ENCODE assay signal across 26 cellular contexts in the genomic region with DNA sequence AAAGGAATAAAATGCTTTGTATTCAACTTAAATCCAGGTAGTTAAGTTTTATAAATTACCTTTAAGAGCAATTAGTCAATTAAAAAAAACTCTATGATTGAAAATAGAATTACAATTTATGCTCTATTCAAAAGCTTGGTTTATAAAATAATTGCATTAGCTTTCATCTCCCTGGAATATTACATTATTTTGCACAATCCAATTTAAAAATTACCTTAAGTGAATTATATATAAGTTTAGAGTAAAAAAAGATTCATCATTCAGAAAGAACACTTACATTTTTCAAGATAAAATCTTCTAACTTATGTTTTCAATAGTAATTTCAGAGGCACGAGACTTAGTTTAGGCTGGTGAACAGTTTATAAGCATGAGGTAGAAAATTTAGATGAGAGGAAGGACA.
"Had no signal": no experiment of that assay in that cellular context is flagged by ENCODE, and none has a peak within 500 bp of the region (broad histone marks: within the 10 kb centered on the region; RNA-seq: fewer than 3 reads in every experiment).

No MANE protein-coding gene starts in this region.

- H3K4me1 Mint-ChIP-seq: mesothelial cell of epicardium had no signal

- H3K9me3 Mint-ChIP-seq: effector memory CD8-positive, alpha-beta T cell; endodermal cell; mesothelial cell of epicardium; naive B cell had no signal

- H3K27ac Mint-ChIP-seq: endodermal cell, mesothelial cell of epicardium had no signal

- H3K4me3 Mint-ChIP-seq: effector memory CD8-positive, alpha-beta T cell; endodermal cell; mesothelial cell of epicardium; naive B cell had no signal

- ATAC-seq: effector memory CD8-positive, alpha-beta T cell; esophagus mucosa; gastrocnemius medialis; heart right ventricle; left cardiac atrium; left lung; left ventricle myocardium superior; lower lobe of right lung; mucosa of descending colon had no signal

- H3K27me3 Mint-ChIP-seq: effector memory CD8-positive, alpha-beta T cell; naive B cell had no signal

- FAIRE-seq: colon, endometrium, keratinocyte had no signal

- DNase-seq: dermis blood vessel endothelial cell; dorsolateral prefrontal cortex; effector CD4-positive, alpha-beta T cell; effector memory CD8-positive, alpha-beta T cell; endodermal cell; erythroblast; esophagus squamous epithelium; foreskin fibroblast; foreskin melanocyte; gastrocnemius medialis; glutamatergic neuron; head of caudate nucleus; heart right ventricle; hippocampal formation; left cardiac atrium; left lung; left ventricle myocardium superior; lower lobe of right lung; mesenchymal stem cell; mucosa of descending colon; naive B cell had no signal
